In genomic region chr6:82160255-82160990, GRCh38 we compare ENCODE assay signal across 32 cellular contexts.
"Had no signal": no experiment of that assay in that cellular context is flagged by ENCODE, and none has a peak within 500 bp of the region (broad histone marks: within the 10 kb centered on the region; RNA-seq: fewer than 3 reads in every experiment).

No MANE protein-coding gene starts in this region.

- H3K4me3 ChIP-seq: ascending aorta, breast epithelium, cardiac muscle cell, coronary artery, dorsolateral prefrontal cortex, esophagus muscularis mucosa, gastrocnemius medialis, heart left ventricle had no signal

- H3K4me3 Mint-ChIP-seq: activated CD4-positive, alpha-beta memory T cell treated with anti-CD3 and anti-CD28 coated beads, Interleukin-2, amount 10 ng/mL, durations not matched to agents 7 days and 5 days; activated CD4-positive, alpha-beta T cell treated with anti-CD3 and anti-CD28 coated beads, Interleukin-2, amount 10 ng/mL, durations not matched to agents 7 days and 5 days; activated naive CD4-positive, alpha-beta T cell treated with anti-CD3 and anti-CD28 coated beads, Interleukin-2, amount 10 ng/mL, durations not matched to agents 7 days and 5 days; activated naive CD8-positive, alpha-beta T cell treated with anti-CD3 and anti-CD28 coated beads, Interleukin-2, amount 10 ng/mL, durations not matched to agents 7 days and 5 days; activated T-cell treated with anti-CD3 and anti-CD28 coated beads, Interleukin-2, amount 50 U/mL, for 24 hours; activated T-cell treated with anti-CD3 and anti-CD28 coated beads, Interleukin-2, amount 50 U/mL, for 72 hours; brain; dendritic cell treated with granulocyte-macrophage colony-stimulating factor and Interleukin-4, amounts not matched to agents 40 ng/mL and 50 ng/mL, for 4 days; WTC11 had no signal

- H3K4me1 ChIP-seq: ascending aorta, breast epithelium, esophagus muscularis mucosa, foreskin keratinocyte, gastrocnemius medialis had no signal

- H3K27ac Mint-ChIP-seq: activated CD4-positive, alpha-beta memory T cell treated with anti-CD3 and anti-CD28 coated beads, Interleukin-2, amount 10 ng/mL, durations not matched to agents 7 days and 5 days; activated CD4-positive, alpha-beta T cell treated with anti-CD3 and anti-CD28 coated beads, Interleukin-2, amount 10 ng/mL, durations not matched to agents 7 days and 5 days; activated naive CD4-positive, alpha-beta T cell treated with anti-CD3 and anti-CD28 coated beads, Interleukin-2, amount 10 ng/mL, durations not matched to agents 7 days and 5 days; activated naive CD4-positive, alpha-beta T cell treated with anti-CD3 and anti-CD28 coated beads, Interleukin-2, amount 50 U/mL, for 72 hours; activated naive CD8-positive, alpha-beta T cell treated with anti-CD3 and anti-CD28 coated beads, Interleukin-2, amount 10 ng/mL, durations not matched to agents 7 days and 5 days; activated T-cell treated with anti-CD3 and anti-CD28 coated beads, Interleukin-2, amount 50 U/mL, for 24 hours; activated T-cell treated with anti-CD3 and anti-CD28 coated beads, Interleukin-2, amount 50 U/mL, for 72 hours; brain; dendritic cell treated with granulocyte-macrophage colony-stimulating factor and Interleukin-4, amounts not matched to agents 40 ng/mL and 50 ng/mL, for 4 days; WTC11 had no signal

- H3K9me3 ChIP-seq: ascending aorta, breast epithelium, esophagus muscularis mucosa, gastrocnemius medialis had no signal

- H3K36me3 Mint-ChIP-seq: activated naive CD4-positive, alpha-beta T cell treated with anti-CD3 and anti-CD28 coated beads, Interleukin-2, amount 10 ng/mL, durations not matched to agents 7 days and 5 days; activated naive CD4-positive, alpha-beta T cell treated with anti-CD3 and anti-CD28 coated beads, Interleukin-2, amount 50 U/mL, for 72 hours; activated naive CD8-positive, alpha-beta T cell treated with anti-CD3 and anti-CD28 coated beads, Interleukin-2, amount 10 ng/mL, durations not matched to agents 7 days and 5 days; brain; WTC11 had no signal

- H3K4me1 Mint-ChIP-seq: activated CD4-positive, alpha-beta memory T cell treated with anti-CD3 and anti-CD28 coated beads, Interleukin-2, amount 10 ng/mL, durations not matched to agents 7 days and 5 days; activated CD4-positive, alpha-beta T cell treated with anti-CD3 and anti-CD28 coated beads, Interleukin-2, amount 10 ng/mL, durations not matched to agents 7 days and 5 days; activated naive CD4-positive, alpha-beta T cell treated with anti-CD3 and anti-CD28 coated beads, Interleukin-2, amount 10 ng/mL, durations not matched to agents 7 days and 5 days; activated naive CD8-positive, alpha-beta T cell treated with anti-CD3 and anti-CD28 coated beads, Interleukin-2, amount 10 ng/mL, durations not matched to agents 7 days and 5 days; brain; WTC11 had no signal

- H3K27me3 Mint-ChIP-seq: activated CD4-positive, alpha-beta memory T cell treated with anti-CD3 and anti-CD28 coated beads, Interleukin-2, amount 10 ng/mL, durations not matched to agents 7 days and 5 days; activated CD4-positive, alpha-beta T cell treated with anti-CD3 and anti-CD28 coated beads, Interleukin-2, amount 10 ng/mL, durations not matched to agents 7 days and 5 days; activated naive CD4-positive, alpha-beta T cell treated with anti-CD3 and anti-CD28 coated beads, Interleukin-2, amount 10 ng/mL, durations not matched to agents 7 days and 5 days; activated naive CD8-positive, alpha-beta T cell treated with anti-CD3 and anti-CD28 coated beads, Interleukin-2, amount 10 ng/mL, durations not matched to agents 7 days and 5 days; activated T-cell treated with anti-CD3 and anti-CD28 coated beads, Interleukin-2, amount 50 U/mL, for 24 hours; brain; dendritic cell treated with granulocyte-macrophage colony-stimulating factor and Interleukin-4, amounts not matched to agents 40 ng/mL and 50 ng/mL, for 4 days had no signal

- H3K36me3 ChIP-seq: ascending aorta, breast epithelium, cardiac muscle cell, esophagus muscularis mucosa, gastrocnemius medialis, heart left ventricle had no signal

- H3K27ac ChIP-seq: ascending aorta, breast epithelium, cardiac muscle cell, coronary artery, dorsolateral prefrontal cortex, esophagus muscularis mucosa, foreskin keratinocyte, gastrocnemius medialis, heart left ventricle had no signal

- H3K27me3 ChIP-seq: ascending aorta, breast epithelium, cardiac muscle cell, dorsolateral prefrontal cortex, esophagus muscularis mucosa, foreskin keratinocyte, gastrocnemius medialis, heart left ventricle had no signal

- H3K9me3 Mint-ChIP-seq: activated CD4-positive, alpha-beta memory T cell treated with anti-CD3 and anti-CD28 coated beads, Interleukin-2, amount 10 ng/mL, durations not matched to agents 7 days and 5 days; activated CD4-positive, alpha-beta T cell treated with anti-CD3 and anti-CD28 coated beads, Interleukin-2, amount 10 ng/mL, durations not matched to agents 7 days and 5 days; activated naive CD4-positive, alpha-beta T cell treated with anti-CD3 and anti-CD28 coated beads, Interleukin-2, amount 50 U/mL, for 72 hours; activated naive CD8-positive, alpha-beta T cell treated with anti-CD3 and anti-CD28 coated beads, Interleukin-2, amount 10 ng/mL, durations not matched to agents 7 days and 5 days; activated T-cell treated with anti-CD3 and anti-CD28 coated beads, Interleukin-2, amount 50 U/mL, for 24 hours; dendritic cell treated with granulocyte-macrophage colony-stimulating factor and Interleukin-4, amounts not matched to agents 40 ng/mL and 50 ng/mL, for 4 days had no signal

- DNase-seq: activated CD4-positive, alpha-beta memory T cell treated with anti-CD3 and anti-CD28 coated beads, Interleukin-2, amount 10 ng/mL, durations not matched to agents 7 days and 5 days; activated CD4-positive, alpha-beta T cell treated with anti-CD3 and anti-CD28 coated beads for 1 hour; activated CD4-positive, alpha-beta T cell treated with anti-CD3 and anti-CD28 coated beads for 4 hours; activated CD4-positive, alpha-beta T cell treated with anti-CD3 and anti-CD28 coated beads, Interleukin-2, amount 10 ng/mL, durations not matched to agents 7 days and 5 days; activated CD4-positive, alpha-beta T cell treated with anti-CD3 and anti-CD28 coated beads, Interleukin-2, amount 50 U/mL, for 4 hours; activated CD8-positive, alpha-beta memory T cell treated with anti-CD3 and anti-CD28 coated beads, Interleukin-2, amount 50 U/mL, for 48 hours; activated gamma-delta T cell; activated naive CD4-positive, alpha-beta T cell; activated naive CD4-positive, alpha-beta T cell treated with anti-CD3 and anti-CD28 coated beads, Interleukin-2, amount 10 ng/mL, durations not matched to agents 7 days and 5 days; activated naive CD8-positive, alpha-beta T cell treated with anti-CD3 and anti-CD28 coated beads, Interleukin-2, amount 10 ng/mL, durations not matched to agents 7 days and 5 days; activated T-cell treated with anti-CD3 and anti-CD28 coated beads for 4 hours; activated T-cell treated with anti-CD3 and anti-CD28 coated beads, Interleukin-2, amount 50 U/mL, for 24 hours; activated T-cell treated with anti-CD3 and anti-CD28 coated beads, Interleukin-2, amount 50 U/mL, for 72 hours; central memory CD4-positive, alpha-beta T cell; cerebellar nuclear complex; dorsolateral prefrontal cortex; effector memory CD4-positive, alpha-beta T cell; erythroblast; foreskin keratinocyte; gastrocnemius medialis; glutamatergic neuron; heart left ventricle; T-helper 2 cell had no signal
